ENCODE assay signal across 20 cellular contexts in genomic region chr7:117648203-117648866, GRCh38.
"Had no signal": no experiment of that assay in that cellular context is flagged by ENCODE, and none has a peak within 500 bp of the region (broad histone marks: within the 10 kb centered on the region; RNA-seq: fewer than 3 reads in every experiment).

No MANE protein-coding gene starts in this region.

- H3K36me3 ChIP-seq: gastrocnemius medialis, spleen, upper lobe of right lung had no signal

- H3K9me3 Mint-ChIP-seq: activated CD4-positive, alpha-beta T cell treated with anti-CD3 and anti-CD28 coated beads, Interleukin-2, amount 10 ng/mL, durations not matched to agents 24 days and 14 days; activated CD8-positive, alpha-beta T cell treated with anti-CD3 and anti-CD28 coated beads for 36 hours; activated naive CD8-positive, alpha-beta T cell treated with anti-CD3 and anti-CD28 coated beads, Interleukin-2, amount 10 ng/mL, durations not matched to agents 7 days and 5 days; mesothelial cell of epicardium; nephron had no signal

- FAIRE-seq: keratinocyte had no signal

- ATAC-seq: activated CD8-positive, alpha-beta T cell treated with anti-CD3 and anti-CD28 coated beads for 36 hours; activated T-helper 17 cell treated with anti-CD3 and anti-CD28 coated beads, Interleukin-2, amount 50 U/mL, for 72 hours; gastrocnemius medialis; stimulated activated naive B cell treated with anti-CD40 and anti-IgM and Interleukin-4, amounts not matched to agents 10 μg/mL and 1 μg/mL and 100 μg/mL, for 72 hours; upper lobe of right lung had no signal

- H3K4me1 ChIP-seq: gastrocnemius medialis, spleen, upper lobe of right lung had no signal

- H3K36me3 Mint-ChIP-seq: activated naive CD8-positive, alpha-beta T cell treated with anti-CD3 and anti-CD28 coated beads, Interleukin-2, amount 10 ng/mL, durations not matched to agents 7 days and 5 days; mesothelial cell of epicardium; stimulated activated naive B cell treated with anti-CD40 and anti-IgM and Interleukin-4, amounts not matched to agents 10 μg/mL and 1 μg/mL and 100 μg/mL, for 72 hours had no signal

- H3K4me3 Mint-ChIP-seq: activated CD4-positive, alpha-beta T cell treated with anti-CD3 and anti-CD28 coated beads, Interleukin-2, amount 10 ng/mL, durations not matched to agents 24 days and 14 days; activated CD8-positive, alpha-beta T cell treated with anti-CD3 and anti-CD28 coated beads for 36 hours; activated naive CD8-positive, alpha-beta T cell treated with anti-CD3 and anti-CD28 coated beads, Interleukin-2, amount 10 ng/mL, durations not matched to agents 7 days and 5 days; activated T-helper 17 cell treated with anti-CD3 and anti-CD28 coated beads, Interleukin-2, amount 50 U/mL, for 72 hours; mesothelial cell of epicardium; nephron; stimulated activated naive B cell treated with anti-CD40 and anti-IgM and Interleukin-4, amounts not matched to agents 10 μg/mL and 1 μg/mL and 100 μg/mL, for 72 hours had no signal

- H3K27me3 Mint-ChIP-seq: activated CD4-positive, alpha-beta T cell treated with anti-CD3 and anti-CD28 coated beads, Interleukin-2, amount 10 ng/mL, durations not matched to agents 24 days and 14 days; activated CD8-positive, alpha-beta T cell treated with anti-CD3 and anti-CD28 coated beads for 36 hours; activated naive CD8-positive, alpha-beta T cell treated with anti-CD3 and anti-CD28 coated beads, Interleukin-2, amount 10 ng/mL, durations not matched to agents 7 days and 5 days; activated T-helper 17 cell treated with anti-CD3 and anti-CD28 coated beads, Interleukin-2, amount 50 U/mL, for 72 hours; stimulated activated naive B cell treated with anti-CD40 and anti-IgM and Interleukin-4, amounts not matched to agents 10 μg/mL and 1 μg/mL and 100 μg/mL, for 72 hours had no signal

- H3K4me3 ChIP-seq: dorsolateral prefrontal cortex, gastrocnemius medialis, lung, spleen, upper lobe of right lung had no signal

- H3K27ac Mint-ChIP-seq: activated CD4-positive, alpha-beta T cell treated with anti-CD3 and anti-CD28 coated beads, Interleukin-2, amount 10 ng/mL, durations not matched to agents 24 days and 14 days; activated CD8-positive, alpha-beta T cell treated with anti-CD3 and anti-CD28 coated beads for 36 hours; activated naive CD8-positive, alpha-beta T cell treated with anti-CD3 and anti-CD28 coated beads, Interleukin-2, amount 10 ng/mL, durations not matched to agents 7 days and 5 days; activated T-helper 17 cell treated with anti-CD3 and anti-CD28 coated beads, Interleukin-2, amount 50 U/mL, for 72 hours; mesothelial cell of epicardium; nephron; stimulated activated naive B cell treated with anti-CD40 and anti-IgM and Interleukin-4, amounts not matched to agents 10 μg/mL and 1 μg/mL and 100 μg/mL, for 72 hours had no signal

- H3K9me3 ChIP-seq: gastrocnemius medialis, spleen, upper lobe of right lung had no signal

- H3K27me3 ChIP-seq: gastrocnemius medialis, spleen, upper lobe of right lung had no signal

- H3K4me1 Mint-ChIP-seq: activated CD4-positive, alpha-beta T cell treated with anti-CD3 and anti-CD28 coated beads, Interleukin-2, amount 10 ng/mL, durations not matched to agents 24 days and 14 days; activated naive CD8-positive, alpha-beta T cell treated with anti-CD3 and anti-CD28 coated beads, Interleukin-2, amount 10 ng/mL, durations not matched to agents 7 days and 5 days; activated T-helper 17 cell treated with anti-CD3 and anti-CD28 coated beads, Interleukin-2, amount 50 U/mL, for 72 hours; stimulated activated naive B cell treated with anti-CD40 and anti-IgM and Interleukin-4, amounts not matched to agents 10 μg/mL and 1 μg/mL and 100 μg/mL, for 72 hours had no signal

- DNase-seq: activated CD4-positive, alpha-beta T cell treated with anti-CD3 and anti-CD28 coated beads, Interleukin-2, amount 10 ng/mL, durations not matched to agents 24 days and 14 days; activated CD8-positive, alpha-beta T cell treated with anti-CD3 and anti-CD28 coated beads for 36 hours; activated naive CD4-positive, alpha-beta T cell treated with Interleukin-2 at 50 U/mL for 16 hours; activated naive CD8-positive, alpha-beta T cell treated with anti-CD3 and anti-CD28 coated beads, Interleukin-2, amount 10 ng/mL, durations not matched to agents 7 days and 5 days; activated T-cell treated with anti-CD3 and anti-CD28 coated beads, Interleukin-2, amount 50 U/mL, for 1 hour; amygdala; central memory CD4-positive, alpha-beta T cell; dorsolateral prefrontal cortex; gastrocnemius medialis; head of caudate nucleus; spleen; stimulated activated CD4-positive, alpha-beta T cell treated with anti-CD3 and anti-CD28 coated beads, Interleukin-4, amount 100 ng/mL, for 4 hours; stimulated activated naive B cell treated with anti-CD40 and anti-IgM and Interleukin-4, amounts not matched to agents 10 μg/mL and 1 μg/mL and 100 μg/mL, for 72 hours; T1000; upper lobe of right lung had no signal

- H3K27ac ChIP-seq: dorsolateral prefrontal cortex, gastrocnemius medialis, spleen, upper lobe of right lung had no signal
